ENCODE assay signal across 8 cellular contexts in the genomic region with DNA sequence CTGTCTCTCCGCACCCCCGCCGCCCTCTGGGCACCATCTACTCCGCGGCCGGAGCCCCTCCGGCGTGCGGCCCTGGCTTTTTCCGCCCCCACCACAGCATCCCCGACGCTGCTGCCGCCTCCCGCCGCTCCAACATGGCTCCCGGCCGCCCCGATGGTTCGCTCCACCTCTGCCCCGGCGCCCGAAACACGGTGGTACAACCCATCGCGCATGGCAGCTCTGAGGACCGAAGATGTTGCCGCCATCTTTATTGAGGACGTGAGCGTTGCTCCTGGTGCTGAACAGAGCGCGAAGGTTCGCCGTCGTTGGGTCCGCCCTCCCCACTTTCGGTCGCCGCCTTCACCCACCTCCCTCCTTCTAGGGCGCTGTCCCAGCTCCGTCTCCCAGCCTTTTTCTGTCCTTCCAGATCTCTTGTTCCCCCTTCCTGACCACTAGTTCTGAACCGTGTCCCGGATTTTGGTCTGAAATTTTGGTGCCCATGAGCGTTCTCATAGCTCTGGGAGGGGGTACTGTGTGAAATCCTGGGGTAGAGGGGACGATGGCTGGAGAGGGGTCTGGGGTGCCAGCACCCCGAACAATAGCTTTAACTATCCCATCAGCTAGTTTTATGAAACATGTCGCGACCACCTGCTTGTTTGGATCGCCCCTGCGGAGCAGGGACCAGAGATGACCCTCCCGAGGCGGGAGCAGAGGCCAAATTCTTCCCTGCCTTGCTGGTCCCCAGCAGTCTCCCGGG. TPM values are rescaled to one million over a fixed set of nuclear protein-coding genes. Genes with fewer than 3 reads are reported as not detected.
A peak's percentile ranks its signal among the peaks of the same experiment; 100 is the strongest.
DNase-seq lines count a peak whose midpoint lies in the region; ATAC-seq and FAIRE-seq lines count a peak whose summit lies in the region.

A gene with protein sequence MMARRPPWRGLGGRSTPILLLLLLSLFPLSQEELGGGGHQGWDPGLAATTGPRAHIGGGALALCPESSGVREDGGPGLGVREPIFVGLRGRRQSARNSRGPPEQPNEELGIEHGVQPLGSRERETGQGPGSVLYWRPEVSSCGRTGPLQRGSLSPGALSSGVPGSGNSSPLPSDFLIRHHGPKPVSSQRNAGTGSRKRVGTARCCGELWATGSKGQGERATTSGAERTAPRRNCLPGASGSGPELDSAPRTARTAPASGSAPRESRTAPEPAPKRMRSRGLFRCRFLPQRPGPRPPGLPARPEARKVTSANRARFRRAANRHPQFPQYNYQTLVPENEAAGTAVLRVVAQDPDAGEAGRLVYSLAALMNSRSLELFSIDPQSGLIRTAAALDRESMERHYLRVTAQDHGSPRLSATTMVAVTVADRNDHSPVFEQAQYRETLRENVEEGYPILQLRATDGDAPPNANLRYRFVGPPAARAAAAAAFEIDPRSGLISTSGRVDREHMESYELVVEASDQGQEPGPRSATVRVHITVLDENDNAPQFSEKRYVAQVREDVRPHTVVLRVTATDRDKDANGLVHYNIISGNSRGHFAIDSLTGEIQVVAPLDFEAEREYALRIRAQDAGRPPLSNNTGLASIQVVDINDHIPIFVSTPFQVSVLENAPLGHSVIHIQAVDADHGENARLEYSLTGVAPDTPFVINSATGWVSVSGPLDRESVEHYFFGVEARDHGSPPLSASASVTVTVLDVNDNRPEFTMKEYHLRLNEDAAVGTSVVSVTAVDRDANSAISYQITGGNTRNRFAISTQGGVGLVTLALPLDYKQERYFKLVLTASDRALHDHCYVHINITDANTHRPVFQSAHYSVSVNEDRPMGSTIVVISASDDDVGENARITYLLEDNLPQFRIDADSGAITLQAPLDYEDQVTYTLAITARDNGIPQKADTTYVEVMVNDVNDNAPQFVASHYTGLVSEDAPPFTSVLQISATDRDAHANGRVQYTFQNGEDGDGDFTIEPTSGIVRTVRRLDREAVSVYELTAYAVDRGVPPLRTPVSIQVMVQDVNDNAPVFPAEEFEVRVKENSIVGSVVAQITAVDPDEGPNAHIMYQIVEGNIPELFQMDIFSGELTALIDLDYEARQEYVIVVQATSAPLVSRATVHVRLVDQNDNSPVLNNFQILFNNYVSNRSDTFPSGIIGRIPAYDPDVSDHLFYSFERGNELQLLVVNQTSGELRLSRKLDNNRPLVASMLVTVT (N-terminal part only) (minus strand): TSS at position 134 of the 736 bp plus-strand sequence. CDS start 252 bp downstream, outside the sequence.

- H3K27me3 ChIP-seq in endocrine pancreas (ENCODE audit: control insufficient read depth, insufficient read depth, low read length): no peaks in the 10 kb centered on the region

- no peak for ATAC-seq in HG02884 (IDR thresholded peaks at IDR 0.05; ENCODE audit: unreplicated experiment)

- H3K9me3 ChIP-seq in endocrine pancreas (ENCODE audit: control insufficient read depth, low read length): no peaks in the 10 kb centered on the region

- H3K4me1 ChIP-seq in endocrine pancreas (ENCODE audit: control insufficient read depth, insufficient read depth, low read length): no peaks in the 10 kb centered on the region

- DNase-seq in A172 (ENCODE audit: low spot score) (peak; percentile 75), GM18507 (ENCODE audit: extremely low spot score, insufficient read length, low read depth) (no peak), NCI-H2227 (lab: John Stamatoyannopoulos, UW; ENCODE audit: unreplicated experiment) (peak; percentile 91), medulla oblongata (ENCODE audit: extremely low spot score) (peak; percentile 82)
- peak; percentile 16 to 25 for DNase-seq in activated CD4-positive, alpha-beta T cell treated with anti-CD3 and anti-CD28 coated beads, Interleukin-2, amount 50 U/mL, for 24 hours (ENCODE audit: low read depth in 1 of 2, low spot score in 1 of 2)
- DNase-seq in stimulated activated CD4-positive, alpha-beta T cell treated with anti-CD3 and anti-CD28 coated beads, TNF-alpha, amount 100 ng/mL, for 48 hours (ENCODE audit: low read depth in 3 of 3): peak; percentile 48 to 59 (median 51)

- H3K4me3 ChIP-seq in endocrine pancreas (ENCODE audit: control insufficient read depth, insufficient read depth, low read length): peak within 1 kb of the TSS; percentile 66

- peak within 1 kb of the TSS; percentile 56 for H3K9ac ChIP-seq in endocrine pancreas (ENCODE audit: control insufficient read depth, insufficient read depth, low read length)

- H3K36me3 ChIP-seq in endocrine pancreas (ENCODE audit: control insufficient read depth, insufficient read depth, low read length): no peaks in the 10 kb centered on the region

- FAIRE-seq in GM18507 (lab: Jason Lieb, UNC): peak; percentile 84

RNA-seq across cellular contexts. Expression of the gene that starts here (rescaled TPM):
- 4.9 and 5.8 TPM in 2 replicates for total RNA-seq in A172 (2014; rRNA removed; shearing (Covaris generic))
